Comparison of ENCODE assay signal across 1 cellular context in genomic region chr11:86732739-86733138, GRCh38.
TF ChIP-seq lines count a peak whose summit lies in the region.
"Not testable (repeated sequence)": the region's sequence is repeated elsewhere in the genome, so short reads cannot be mapped to it uniquely, and the experiment has no call there.

No MANE protein-coding gene starts in this region.

TF ChIP-seq in A549, 52 proteins besides CTCF, POLR2A, EP300 and RAD21:
- TF ChIP-seq ATOH8 (CRISPR knock-in tag; IDR thresholded peaks at IDR 0.05; ENCODE audit: low read depth) = 0 out of 2 replicates have a peak, but pooled peaks have one; percentile 39
- peak; percentile 66; the same call in 1 of the 2 replicates for TF ChIP-seq HOXB5 (CRISPR knock-in tag; IDR thresholded peaks at IDR 0.05)
- TF ChIP-seq FOSL2 (IDR thresholded peaks at IDR 0.05) = not testable (repeated sequence)
- peak; percentile 80 for TF ChIP-seq FOSL2 (CRISPR knock-in tag; IDR thresholded peaks at IDR 0.05)
- 0 out of 2 replicates have a peak, but pooled peaks have one; percentile 56 for TF ChIP-seq HOXA7 (CRISPR knock-in tag; IDR thresholded peaks at IDR 0.05)
- TF ChIP-seq ZNF302 (CRISPR knock-in tag; IDR thresholded peaks at IDR 0.05) = peak; percentile 44; the same call in 1 of the 2 replicates
